10 cellular contexts compared by ENCODE assay signal in genomic region chr3:150830094-150830681, GRCh38.
A peak's percentile ranks its signal among the peaks of the same experiment; 100 is the strongest.
DNase-seq lines count a peak whose midpoint lies in the region; ATAC-seq and TF ChIP-seq lines count a peak whose summit lies in the region.
"Had no signal": no experiment of that assay in that cellular context is flagged by ENCODE, and none has a peak within 500 bp of the region (broad histone marks: within the 10 kb centered on the region; RNA-seq: fewer than 3 reads in every experiment).

No MANE protein-coding gene starts in this region.

- H3K27ac Mint-ChIP-seq in activated CD8-positive, alpha-beta memory T cell treated with anti-CD3 and anti-CD28 coated beads, Interleukin-2, amount 10 ng/mL, durations not matched to agents 7 days and 5 days = no peak overlapping the region
- H3K27ac Mint-ChIP-seq in WTC11 (no peak overlapping the region), progenitor cell of endocrine pancreas (no peak overlapping the region)

- no peaks in the 10 kb centered on the region for H3K9me3 Mint-ChIP-seq in activated CD8-positive, alpha-beta memory T cell treated with anti-CD3 and anti-CD28 coated beads, Interleukin-2, amount 10 ng/mL, durations not matched to agents 7 days and 5 days (ENCODE audit: low read depth)
- H3K9me3 Mint-ChIP-seq in WTC11 = no peaks in the 10 kb centered on the region
- peaks cover 2% of the 10 kb centered on the region for H3K9me3 Mint-ChIP-seq in progenitor cell of endocrine pancreas (ENCODE audit: low read depth)

- peaks cover 2% of the 10 kb centered on the region for H3K4me1 Mint-ChIP-seq in activated CD8-positive, alpha-beta memory T cell treated with anti-CD3 and anti-CD28 coated beads, Interleukin-2, amount 10 ng/mL, durations not matched to agents 7 days and 5 days
- H3K4me1 Mint-ChIP-seq in WTC11 (peaks cover 10% of the 10 kb centered on the region), progenitor cell of endocrine pancreas (ENCODE audit: low read depth) (peaks cover 4% of the 10 kb centered on the region)

- no peaks in the 10 kb centered on the region for H3K36me3 Mint-ChIP-seq in activated CD8-positive, alpha-beta memory T cell treated with anti-CD3 and anti-CD28 coated beads, Interleukin-2, amount 10 ng/mL, durations not matched to agents 7 days and 5 days
- H3K36me3 Mint-ChIP-seq in WTC11 (no peaks in the 10 kb centered on the region), progenitor cell of endocrine pancreas (ENCODE audit: insufficient read depth) (no peaks in the 10 kb centered on the region)

- CTCF ChIA-PET in activated CD8-positive, alpha-beta memory T cell treated with anti-CD3 and anti-CD28 coated beads, Interleukin-2, amount 10 ng/mL, durations not matched to agents 7 days and 5 days (lab: Charles Lee) = interaction anchor here (0.6 to 2.9 kb wide), 4 partner anchors 42 to 109 kb away, joined by 3 to 8 read pairs (median 4); no protein-coding TSS in a partner anchor
- CTCF ChIA-PET in WTC11 (lab: Charles Lee) = interaction anchor here (0.6 to 3.1 kb wide), 4 partner anchors 9 to 42 kb away, joined by 3 to 22 read pairs (median 4); no protein-coding TSS in a partner anchor

- no peak overlapping the region for H3K4me3 Mint-ChIP-seq in activated CD8-positive, alpha-beta memory T cell treated with anti-CD3 and anti-CD28 coated beads, Interleukin-2, amount 10 ng/mL, durations not matched to agents 7 days and 5 days
- H3K4me3 Mint-ChIP-seq in WTC11 = no peak overlapping the region
- no peak overlapping the region for H3K4me3 Mint-ChIP-seq in progenitor cell of endocrine pancreas (ENCODE audit: low read depth)

- H3K27me3 Mint-ChIP-seq in activated CD8-positive, alpha-beta memory T cell treated with anti-CD3 and anti-CD28 coated beads, Interleukin-2, amount 10 ng/mL, durations not matched to agents 7 days and 5 days = peaks cover 11% of the 10 kb centered on the region
- H3K27me3 Mint-ChIP-seq in WTC11 (ENCODE audit: low read depth) (peaks cover 30% of the 10 kb centered on the region), progenitor cell of endocrine pancreas (peaks cover 3% of the 10 kb centered on the region)

- ATAC-seq in activated CD8-positive, alpha-beta memory T cell treated with anti-CD3 and anti-CD28 coated beads, Interleukin-2, amount 10 ng/mL, durations not matched to agents 7 days and 5 days = peak; percentile 47
- ATAC-seq in HG03342 (IDR thresholded peaks at IDR 0.05; ENCODE audit: unreplicated experiment) (peak; percentile 76), WTC11 (peak; percentile 89)

- no peak for TF ChIP-seq CTCF in WTC11 (IDR thresholded peaks at IDR 0.05)
- TF ChIP-seq CTCF in progenitor cell of endocrine pancreas (IDR thresholded peaks at IDR 0.05; ENCODE audit: unreplicated experiment) = peak; percentile 50

- POLR2A ChIA-PET in WTC11 (lab: Charles Lee) = no interaction called here

- no peak for DNase-seq in activated CD8-positive, alpha-beta memory T cell treated with anti-CD3 and anti-CD28 coated beads, Interleukin-2, amount 10 ng/mL, durations not matched to agents 7 days and 5 days
- no peak for DNase-seq in activated CD8-positive, alpha-beta memory T cell treated with anti-CD3 and anti-CD28 coated beads, Interleukin-2, amount 50 U/mL, for 4 hours
- peak; percentile 19 for DNase-seq in WTC11 (ENCODE audit: low spot score)
- DNase-seq in progenitor cell of endocrine pancreas (ENCODE audit: low spot score, unreplicated experiment) = no peak
- DNase-seq in HCEC 1CT = no peak
- DNase-seq in DMS79 treated with DMSO at 0.1 percent for 48 hours (lab: John Stamatoyannopoulos, UW) = no peak
- no peak for DNase-seq in AG08396 (ENCODE audit: low spot score)
- DNase-seq: activated T-cell treated with anti-CD3 and anti-CD28 coated beads for 4 hours, DMS153 had no signal

TF ChIP-seq in WTC11, 78 proteins besides CTCF, POLR2A, EP300 and RAD21:
- no peak for TF ChIP-seq CREM (CRISPR knock-in tag; IDR thresholded peaks at IDR 0.05)
- no peak for TF ChIP-seq ZNF512 (CRISPR knock-in tag; IDR thresholded peaks at IDR 0.05; ENCODE audit: borderline replicate concordance)
- no peak for TF ChIP-seq ZNF138 (CRISPR knock-in tag; conservative IDR thresholded peaks at IDR 0.05)
- no peak for TF ChIP-seq ZNF532 (CRISPR knock-in tag; IDR thresholded peaks at IDR 0.05; ENCODE audit: borderline replicate concordance)
- TF ChIP-seq PREB (CRISPR knock-in tag; IDR thresholded peaks at IDR 0.05; ENCODE audit: borderline replicate concordance) = no peak
- no peak for TF ChIP-seq ZNF219 (CRISPR knock-in tag; IDR thresholded peaks at IDR 0.05; ENCODE audit: borderline replicate concordance)
- no peak for TF ChIP-seq FOXK1 (CRISPR knock-in tag; IDR thresholded peaks at IDR 0.05)
- TF ChIP-seq ZMAT4 (CRISPR knock-in tag; IDR thresholded peaks at IDR 0.05) = no peak
- no peak for TF ChIP-seq SP1 (CRISPR knock-in tag; conservative IDR thresholded peaks at IDR 0.05)
TF ChIP-seq in WTC11: peak in this region for 0.
